In the genomic region with DNA sequence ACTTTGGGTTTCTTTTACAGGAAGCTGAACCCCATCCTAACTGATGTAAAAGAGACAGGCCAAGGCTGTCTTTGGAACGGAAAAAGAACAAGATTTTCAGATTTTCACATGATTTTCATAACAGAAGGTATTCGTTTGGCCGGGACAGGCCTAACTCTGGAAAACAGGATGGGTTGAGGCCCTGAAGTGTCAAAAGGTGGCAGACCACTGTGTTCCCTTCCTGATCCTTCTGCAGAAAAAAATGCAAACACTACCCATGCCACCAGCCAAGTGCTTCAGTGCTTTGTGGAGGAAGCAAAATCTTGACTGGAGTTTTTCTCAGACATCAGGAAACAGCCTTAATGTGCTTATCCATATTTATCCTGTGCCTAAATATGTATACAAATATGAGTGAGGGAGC, we compare ENCODE assay signal across 31 cellular contexts.
DNase-seq lines count a peak whose midpoint lies in the region; ATAC-seq and TF ChIP-seq lines count a peak whose summit lies in the region.
"Had no signal": no experiment of that assay in that cellular context is flagged by ENCODE, and none has a peak within 500 bp of the region (broad histone marks: within the 10 kb centered on the region; RNA-seq: fewer than 3 reads in every experiment).

No MANE protein-coding gene starts in this region.

- H3K79me2 ChIP-seq in mesendoderm (ENCODE audit: control insufficient read depth, insufficient read depth, low read length): no peaks in the 10 kb centered on the region

- no peak overlapping the region for H2AK5ac ChIP-seq in mesendoderm (ENCODE audit: low read length)

- ATAC-seq in left ventricle myocardium superior: peak; percentile 24
- ATAC-seq: HCT116; left lung; natural killer cell; psoas muscle; stimulated activated effector memory CD8-positive, alpha-beta T cell treated with anti-CD3 and anti-CD28 coated beads, Interleukin-12 subunit alpha, Interleukin-12 subunit beta, amount 100 ng/mL, for 72 hours had no signal

- no peaks in the 10 kb centered on the region for H3K27me3 Mint-ChIP-seq in T-helper 1 cell treated with Interleukin-12 subunit alpha and Interleukin-12 subunit beta and Interleukin-4 antibody, amounts not matched to agents 30 μg/mL and 1 μg/mL, for 36 hours (ENCODE audit: low read depth)
- H3K27me3 Mint-ChIP-seq: activated naive CD8-positive, alpha-beta T cell treated with anti-CD3 and anti-CD28 coated beads for 36 hours had no signal

- no peak overlapping the region for H4K5ac ChIP-seq in mesendoderm (ENCODE audit: low read length)

- H3K4me3 ChIP-seq in right atrium auricular region (no peak overlapping the region), thymus (ENCODE audit: low read length) (no peak overlapping the region), mesendoderm (ENCODE audit: low read length) (no peak overlapping the region)
- H3K4me3 ChIP-seq: colonic mucosa, left lung, psoas muscle had no signal

- no peak overlapping the region for H3K23ac ChIP-seq in mesendoderm (ENCODE audit: low read length)

- H3K36me3 Mint-ChIP-seq in T-helper 1 cell treated with Interleukin-12 subunit alpha and Interleukin-12 subunit beta and Interleukin-4 antibody, amounts not matched to agents 30 μg/mL and 1 μg/mL, for 36 hours (ENCODE audit: low read depth): peaks cover 24% of the 10 kb centered on the region
- H3K36me3 Mint-ChIP-seq: activated naive CD8-positive, alpha-beta T cell treated with anti-CD3 and anti-CD28 coated beads for 36 hours; natural killer cell; stimulated activated effector memory CD8-positive, alpha-beta T cell treated with anti-CD3 and anti-CD28 coated beads, Interleukin-12 subunit alpha, Interleukin-12 subunit beta, amount 100 ng/mL, for 72 hours had no signal

- H3K4me1 Mint-ChIP-seq in T-helper 1 cell treated with Interleukin-12 subunit alpha and Interleukin-12 subunit beta and Interleukin-4 antibody, amounts not matched to agents 30 μg/mL and 1 μg/mL, for 36 hours (ENCODE audit: low read depth): peaks cover 42% of the 10 kb centered on the region
- H3K4me1 Mint-ChIP-seq: natural killer cell; stimulated activated effector memory CD8-positive, alpha-beta T cell treated with anti-CD3 and anti-CD28 coated beads, Interleukin-12 subunit alpha, Interleukin-12 subunit beta, amount 100 ng/mL, for 72 hours had no signal

- no peak overlapping the region for H2BK15ac ChIP-seq in mesendoderm (replicated peaks; ENCODE audit: low read depth)

- intact Hi-C loops in left ventricle myocardium superior (cut with micrococcal nuclease): no loop called here

- H3K27me3 ChIP-seq in right atrium auricular region: no peaks in the 10 kb centered on the region
- H3K27me3 ChIP-seq in thymus (ENCODE audit: control insufficient read depth, insufficient read depth): no peaks in the 10 kb centered on the region
- H3K27me3 ChIP-seq in mesendoderm (ENCODE audit: insufficient read depth, low read length, poor library complexity): no peaks in the 10 kb centered on the region
- H3K27me3 ChIP-seq: colonic mucosa, left lung had no signal

- no peaks in the 10 kb centered on the region for H3K4me1 ChIP-seq in right atrium auricular region
- peaks cover 3% of the 10 kb centered on the region for H3K4me1 ChIP-seq in thymus (ENCODE audit: control insufficient read depth, insufficient read depth, low read length)
- H3K4me1 ChIP-seq in mesendoderm (ENCODE audit: control insufficient read depth, low read depth, low read length): no peaks in the 10 kb centered on the region
- H3K4me1 ChIP-seq: colonic mucosa, psoas muscle had no signal

- no peak overlapping the region for H4K8ac ChIP-seq in mesendoderm (ENCODE audit: low read depth, low read length)

- no peak overlapping the region for H3K18ac ChIP-seq in mesendoderm (ENCODE audit: low read length)

- H3K4me2 ChIP-seq in mesendoderm (ENCODE audit: low read length): no peak overlapping the region

- H2BK120ac ChIP-seq in mesendoderm (ENCODE audit: low read depth, low read length): no peak overlapping the region

- no peaks in the 10 kb centered on the region for H3K79me1 ChIP-seq in mesendoderm (ENCODE audit: low read length)

- H3K36me3 ChIP-seq in right atrium auricular region (no peaks in the 10 kb centered on the region), thymus (ENCODE audit: control insufficient read depth, insufficient read depth) (no peaks in the 10 kb centered on the region), mesendoderm (ENCODE audit: control insufficient read depth, insufficient read depth, low read length) (no peaks in the 10 kb centered on the region)
- H3K36me3 ChIP-seq: colonic mucosa, left lung had no signal

- no peak overlapping the region for H3K27ac ChIP-seq in right atrium auricular region
- H3K27ac ChIP-seq in thymus (ENCODE audit: low read depth): peak overlapping the region; percentile 46
- H3K27ac ChIP-seq in mesendoderm (ENCODE audit: low read depth, low read length): no peak overlapping the region
- H3K27ac ChIP-seq: 22Rv1, C4-2B, colonic mucosa, left lung, psoas muscle, VCaP had no signal

- peak overlapping the region; percentile 76 for H3K27ac Mint-ChIP-seq in T-helper 1 cell treated with Interleukin-12 subunit alpha and Interleukin-12 subunit beta and Interleukin-4 antibody, amounts not matched to agents 30 μg/mL and 1 μg/mL, for 36 hours
- H3K27ac Mint-ChIP-seq: activated naive CD8-positive, alpha-beta T cell treated with anti-CD3 and anti-CD28 coated beads for 36 hours; natural killer cell; stimulated activated effector memory CD8-positive, alpha-beta T cell treated with anti-CD3 and anti-CD28 coated beads, Interleukin-12 subunit alpha, Interleukin-12 subunit beta, amount 100 ng/mL, for 72 hours had no signal

- no peak overlapping the region for H2BK5ac ChIP-seq in mesendoderm (ENCODE audit: low read length)

- H3K9me3 Mint-ChIP-seq in T-helper 1 cell treated with Interleukin-12 subunit alpha and Interleukin-12 subunit beta and Interleukin-4 antibody, amounts not matched to agents 30 μg/mL and 1 μg/mL, for 36 hours: no peaks in the 10 kb centered on the region
- H3K9me3 Mint-ChIP-seq: activated naive CD8-positive, alpha-beta T cell treated with anti-CD3 and anti-CD28 coated beads for 36 hours; natural killer cell; stimulated activated effector memory CD8-positive, alpha-beta T cell treated with anti-CD3 and anti-CD28 coated beads, Interleukin-12 subunit alpha, Interleukin-12 subunit beta, amount 100 ng/mL, for 72 hours had no signal

- no peaks in the 10 kb centered on the region for H3K9me3 ChIP-seq in right atrium auricular region
- H3K9me3 ChIP-seq in thymus (ENCODE audit: control insufficient read depth): no peaks in the 10 kb centered on the region
- H3K9me3 ChIP-seq: colonic mucosa, left lung, psoas muscle had no signal

- TF ChIP-seq CTCF in right atrium auricular region (IDR thresholded peaks at IDR 0.05): no peak

- no peak overlapping the region for H3K4ac ChIP-seq in mesendoderm (ENCODE audit: low read depth, low read length)

- H3K4me3 Mint-ChIP-seq in T-helper 1 cell treated with Interleukin-12 subunit alpha and Interleukin-12 subunit beta and Interleukin-4 antibody, amounts not matched to agents 30 μg/mL and 1 μg/mL, for 36 hours: no peak overlapping the region
- H3K4me3 Mint-ChIP-seq: activated naive CD8-positive, alpha-beta T cell treated with anti-CD3 and anti-CD28 coated beads for 36 hours; natural killer cell; stimulated activated effector memory CD8-positive, alpha-beta T cell treated with anti-CD3 and anti-CD28 coated beads, Interleukin-12 subunit alpha, Interleukin-12 subunit beta, amount 100 ng/mL, for 72 hours had no signal

- no peak overlapping the region for H3K9ac ChIP-seq in mesendoderm (ENCODE audit: low read length)

- DNase-seq in T-helper 1 cell (no peak), left ventricle myocardium superior (no peak), right atrium auricular region (ENCODE audit: low spot score) (no peak), left kidney (ENCODE audit: low read depth, low spot score) (peak; percentile 21), mesendoderm (no peak), iPS-NIHi7 (ENCODE audit: extremely low spot score) (no peak)
- DNase-seq: activated naive CD8-positive, alpha-beta T cell treated with anti-CD3 and anti-CD28 coated beads for 36 hours; aorta; Calu3; colonic mucosa; DND-41; effector memory CD4-positive, alpha-beta T cell; GF-D8; Karpas-422; left lung; midbrain; natural killer cell; NCI-H1417; NCI-H2029 treated with DMSO at 0.1 percent for 48 hours; NCI-H2227 treated with DMSO at 0.1 percent for 48 hours; NCI-H526; psoas muscle; SHP77; T1000 had no signal

- H3K56ac ChIP-seq in mesendoderm (ENCODE audit: low read length): no peak overlapping the region

- WGBS in thymus: 84% methylated on average over 3 of the region's 3 CpGs
- no CpG with 5 or more reads among the region's 3 CpGs for WGBS in mesendoderm (ENCODE audit: extremely low coverage, insufficient coverage, low lambda C conversion rate)
